22 cellular contexts compared by ENCODE assay signal in the genomic region with DNA sequence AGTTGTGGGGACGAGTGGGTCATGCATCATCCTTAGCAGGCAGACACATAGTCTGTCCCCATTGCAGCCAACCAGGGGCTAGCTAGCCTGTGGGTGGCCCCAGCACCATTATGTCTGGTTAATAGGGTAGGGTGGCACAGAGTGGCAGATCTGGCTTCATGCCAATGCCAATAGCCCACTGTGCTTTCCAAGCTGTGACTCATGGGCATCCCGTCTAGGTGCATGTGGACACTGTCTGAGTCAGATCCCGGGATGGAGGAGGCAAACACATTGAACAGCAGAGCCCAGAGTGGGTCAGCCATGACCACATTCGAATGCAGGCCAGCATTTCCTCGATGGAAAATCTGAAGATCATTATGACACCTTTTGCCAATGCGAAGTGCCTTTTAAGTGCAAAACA. TPM values are rescaled to one million over a fixed set of nuclear protein-coding genes. Genes with fewer than 3 reads are reported as not detected.
DNase-seq lines count a peak whose midpoint lies in the region; ATAC-seq, FAIRE-seq and TF ChIP-seq lines count a peak whose summit lies in the region.
"Had no signal": no experiment of that assay in that cellular context is flagged by ENCODE, and none has a peak within 500 bp of the region (broad histone marks: within the 10 kb centered on the region; RNA-seq: fewer than 3 reads in every experiment).

No MANE protein-coding gene starts in this region.

- H3K27ac ChIP-seq in dorsolateral prefrontal cortex, result peak overlapping the region in 3 of 59 donors; percentile 12 to 27 (median 20)
- H3K27ac ChIP-seq in neural cell (ENCODE audit: low read length), result no peak overlapping the region
- H3K27ac ChIP-seq in gastrocnemius medialis, result no peak overlapping the region
- H3K27ac ChIP-seq: brain microvascular endothelial cell, left ventricle myocardium inferior, Peyer's patch had no signal

- H3K36me3 ChIP-seq in neural cell (ENCODE audit: insufficient read depth, low read length) (no peaks in the 10 kb centered on the region), mucosa of descending colon (ENCODE audit: low read depth) (no peaks in the 10 kb centered on the region), gastrocnemius medialis (no peaks in the 10 kb centered on the region)
- H3K36me3 ChIP-seq: brain microvascular endothelial cell, left ventricle myocardium inferior, Peyer's patch had no signal

- TF ChIP-seq RAD21 in neural cell (conservative IDR thresholded peaks at IDR 0.05), result no peak

- H3K4me1 Mint-ChIP-seq in activated CD8-positive, alpha-beta T cell treated with anti-CD3 and anti-CD28 coated beads, Interleukin-2, amount 10 ng/mL, durations not matched to agents 7 days and 5 days (ENCODE audit: low read depth), result peaks cover 6% of the 10 kb centered on the region
- H3K4me1 Mint-ChIP-seq: GM23338 had no signal

- no peaks in the 10 kb centered on the region for H3K9me3 ChIP-seq in neural cell (ENCODE audit: low read length)
- H3K9me3 ChIP-seq in mucosa of descending colon, result no peaks in the 10 kb centered on the region
- H3K9me3 ChIP-seq in gastrocnemius medialis, result no peaks in the 10 kb centered on the region
- H3K9me3 ChIP-seq: left ventricle myocardium inferior, Peyer's patch had no signal

- H3F3A ChIP-seq in neural cell (ENCODE audit: insufficient read depth, low read length, poor library complexity, severe bottlenecking), result no peaks in the 10 kb centered on the region

- in situ Hi-C loops in gastrocnemius medialis (cut with MboI; ENCODE audit: low sequenced_read_pairs in 4 of 4), result no loop called here

- peaks cover 35% of the 10 kb centered on the region for H3K27me3 Mint-ChIP-seq in activated CD8-positive, alpha-beta T cell treated with anti-CD3 and anti-CD28 coated beads, Interleukin-2, amount 10 ng/mL, durations not matched to agents 7 days and 5 days (ENCODE audit: low read depth)

- peaks cover 9% of the 10 kb centered on the region for H3K4me1 ChIP-seq in mucosa of descending colon (ENCODE audit: low read depth)
- peaks cover 6% of the 10 kb centered on the region in 2 donors for H3K4me1 ChIP-seq in gastrocnemius medialis

- ATAC-seq in activated CD8-positive, alpha-beta T cell treated with anti-CD3 and anti-CD28 coated beads, Interleukin-2, amount 10 ng/mL, durations not matched to agents 7 days and 5 days, result no peak
- ATAC-seq in mucosa of descending colon (no peak), gastrocnemius medialis (no peak)
- ATAC-seq: activated CD8-positive, alpha-beta memory T cell treated with anti-CD3 and anti-CD28 coated beads, Interleukin-2, amount 10 ng/mL, durations not matched to agents 7 days and 5 days; GM23338 had no signal

- peaks cover 5% of the 10 kb centered on the region for H3K36me3 Mint-ChIP-seq in activated CD8-positive, alpha-beta T cell treated with anti-CD3 and anti-CD28 coated beads, Interleukin-2, amount 10 ng/mL, durations not matched to agents 7 days and 5 days (ENCODE audit: low read depth)
- H3K36me3 Mint-ChIP-seq: activated CD8-positive, alpha-beta memory T cell treated with anti-CD3 and anti-CD28 coated beads, Interleukin-2, amount 10 ng/mL, durations not matched to agents 7 days and 5 days; activated naive CD8-positive, alpha-beta T cell treated with anti-CD3 and anti-CD28 coated beads, Interleukin-2, amount 10 ng/mL, durations not matched to agents 7 days and 5 days had no signal

- POLR2A ChIA-PET in activated CD8-positive, alpha-beta T cell treated with anti-CD3 and anti-CD28 coated beads, Interleukin-2, amount 10 ng/mL, durations not matched to agents 7 days and 5 days (lab: Charles Lee), result no interaction called here

- no peak overlapping the region for H3K4me2 ChIP-seq in neural cell (ENCODE audit: low read length)
- H3K4me2 ChIP-seq: GM23338 had no signal

- H3K9me2 ChIP-seq in neural cell (ENCODE audit: insufficient read depth, low read length), result no peaks in the 10 kb centered on the region

- no peak for TF ChIP-seq CTCF in dorsolateral prefrontal cortex (IDR thresholded peaks at IDR 0.05 in 54 of 56, conservative IDR thresholded peaks at IDR 0.05 in 2 of 56; ENCODE audit: low read depth in 1 of 56, partially characterized antibody in 56 of 56)
- TF ChIP-seq CTCF in neural cell (IDR thresholded peaks at IDR 0.05; ENCODE audit: poor library complexity, severe bottlenecking), result no peak
- no peak for TF ChIP-seq CTCF in mucosa of descending colon (IDR thresholded peaks at IDR 0.05)
- TF ChIP-seq CTCF in gastrocnemius medialis (IDR thresholded peaks at IDR 0.05 in 4 of 5, conservative IDR thresholded peaks at IDR 0.05 in 1 of 5), result no peak

- no peaks in the 10 kb centered on the region for H4K20me1 ChIP-seq in neural cell (ENCODE audit: insufficient read depth)

- FAIRE-seq in RCC 7860 (lab: Jason Lieb, UNC), result peak; percentile 89
- FAIRE-seq: TTC549 had no signal

- no peaks in the 10 kb centered on the region for H3K9me3 Mint-ChIP-seq in activated CD8-positive, alpha-beta T cell treated with anti-CD3 and anti-CD28 coated beads, Interleukin-2, amount 10 ng/mL, durations not matched to agents 7 days and 5 days (ENCODE audit: insufficient read depth)
- H3K9me3 Mint-ChIP-seq: GM23338 had no signal

- no peak overlapping the region for H3K9ac ChIP-seq in neural cell (ENCODE audit: low read length)

- no peak overlapping the region for H2AFZ ChIP-seq in neural cell (ENCODE audit: low read depth, low read length)
- H2AFZ ChIP-seq: GM23338 had no signal

- no peak for TF ChIP-seq POLR2A in gastrocnemius medialis (IDR thresholded peaks at IDR 0.05)

- peak overlapping the region in 42 of 59 donors; percentile 15 to 71 (median 59) for H3K4me3 ChIP-seq in dorsolateral prefrontal cortex
- H3K4me3 ChIP-seq in neural cell (ENCODE audit: low read length), result peak overlapping the region; percentile 91
- H3K4me3 ChIP-seq in mucosa of descending colon, result no peak overlapping the region
- no peak overlapping the region for H3K4me3 ChIP-seq in gastrocnemius medialis
- H3K4me3 ChIP-seq: GM23338, Peyer's patch had no signal

- no peak overlapping the region for H3K27ac Mint-ChIP-seq in activated CD8-positive, alpha-beta T cell treated with anti-CD3 and anti-CD28 coated beads, Interleukin-2, amount 10 ng/mL, durations not matched to agents 7 days and 5 days
- H3K27ac Mint-ChIP-seq: activated CD8-positive, alpha-beta memory T cell treated with anti-CD3 and anti-CD28 coated beads, Interleukin-2, amount 10 ng/mL, durations not matched to agents 7 days and 5 days; activated naive CD8-positive, alpha-beta T cell treated with anti-CD3 and anti-CD28 coated beads, Interleukin-2, amount 10 ng/mL, durations not matched to agents 7 days and 5 days; GM23338 had no signal

- H3K27me3 ChIP-seq in dorsolateral prefrontal cortex (peaks cover 0 to 50% (median 26%) of the 10 kb centered on the region in 45 donors), neural cell (ENCODE audit: insufficient read depth, low read depth, low read length) (peaks cover 69% of the 10 kb centered on the region), gastrocnemius medialis (peaks cover 3 to 48% (median 31%) of the 10 kb centered on the region in 3 donors)

- intact Hi-C loops in dorsolateral prefrontal cortex (cut with DNase I), result no loop called here
- intact Hi-C loops in mucosa of descending colon (cut with DNase I, micrococcal nuclease), result no loop called here
- intact Hi-C loops in gastrocnemius medialis (cut with DNase I; ENCODE audit: low total_unique reads), result no loop called here

- no peak for TF ChIP-seq EP300 in neural cell (conservative IDR thresholded peaks at IDR 0.05; ENCODE audit: poor library complexity, severe bottlenecking)

- CTCF ChIA-PET in activated CD8-positive, alpha-beta T cell treated with anti-CD3 and anti-CD28 coated beads, Interleukin-2, amount 10 ng/mL, durations not matched to agents 7 days and 5 days (lab: Charles Lee), result no interaction called here

- H3K4me3 Mint-ChIP-seq in activated CD8-positive, alpha-beta T cell treated with anti-CD3 and anti-CD28 coated beads, Interleukin-2, amount 10 ng/mL, durations not matched to agents 7 days and 5 days, result no peak overlapping the region
- H3K4me3 Mint-ChIP-seq: activated CD8-positive, alpha-beta memory T cell treated with anti-CD3 and anti-CD28 coated beads, Interleukin-2, amount 10 ng/mL, durations not matched to agents 7 days and 5 days; activated naive CD8-positive, alpha-beta T cell treated with anti-CD3 and anti-CD28 coated beads, Interleukin-2, amount 10 ng/mL, durations not matched to agents 7 days and 5 days; GM23338 had no signal

- no peaks in the 10 kb centered on the region for H3K79me2 ChIP-seq in neural cell (replicated peaks; ENCODE audit: insufficient read depth, low read length)

- DNase-seq in DMS53 treated with DMSO at 0.1 percent for 48 hours (lab: John Stamatoyannopoulos, UW; ENCODE audit: unreplicated experiment) (peak; percentile 29), RCC 7860 (ENCODE audit: low spot score) (peak; percentile 81), dorsolateral prefrontal cortex (peak in 2 of 10 donors; percentile 12 to 46), mucosa of descending colon (no peak), gastrocnemius medialis (no peak)
- DNase-seq in activated CD8-positive, alpha-beta T cell treated with anti-CD3 and anti-CD28 coated beads, Interleukin-2, amount 10 ng/mL, durations not matched to agents 7 days and 5 days, result no peak
- no peak for DNase-seq in stimulated activated CD4-positive, alpha-beta T cell treated with anti-CD3 and anti-CD28 coated beads, Interleukin-4, amount 100 ng/mL, for 1 hour
- DNase-seq: activated CD4-positive, alpha-beta T cell treated with anti-CD3 and anti-CD28 coated beads for 4 hours; activated CD8-positive, alpha-beta memory T cell treated with anti-CD3 and anti-CD28 coated beads, Interleukin-2, amount 10 ng/mL, durations not matched to agents 7 days and 5 days; activated naive CD8-positive, alpha-beta T cell treated with anti-CD3 and anti-CD28 coated beads, Interleukin-2, amount 10 ng/mL, durations not matched to agents 7 days and 5 days; brain microvascular endothelial cell; cortex of kidney; EL; erythroblast; left ventricle myocardium inferior; NCI-H1694; NCI-H82; Peyer's patch had no signal

TF ChIP-seq in neural cell, 6 proteins besides CTCF, POLR2A, EP300 and RAD21 (continues in another document):
- no peak for TF ChIP-seq SMC3 (conservative IDR thresholded peaks at IDR 0.05; ENCODE audit: poor library complexity)
- TF ChIP-seq POLR2AphosphoS5 (IDR thresholded peaks at IDR 0.05), result no peak
- no peak for TF ChIP-seq MXI1 (conservative IDR thresholded peaks at IDR 0.05; ENCODE audit: poor library complexity, severe bottlenecking)
- no peak for TF ChIP-seq EZH2 (IDR thresholded peaks at IDR 0.05; ENCODE audit: borderline replicate concordance, insufficient read depth, low read length, poor library complexity, severe bottlenecking)
- no peak for TF ChIP-seq TAF1 (IDR thresholded peaks at IDR 0.05; ENCODE audit: low read depth)

RNA-seq across cellular contexts. Expression of a gene that starts 2.5 kb away (rescaled TPM):
- total RNA-seq in dorsolateral prefrontal cortex (10 to 100 TPM in 115 of 120 experiments, 1 to 10 TPM in 5; 4.8 to 64.5 (median 28.3) TPM), mucosa of descending colon (1 to 10 TPM in 1 of 3 donors, under 1 TPM in 2; 0.20 to 1.6 (median 0.24) TPM), gastrocnemius medialis (under 1 TPM in 2 of 4 donors, not detected in 2; 0.13 to 0.20 TPM)
- 0.36 and 3.0 TPM in 2 replicates for polyA plus RNA-seq in neural cell
- 2.9 and 3.7 TPM in 2 replicates for polyA minus RNA-seq in neural cell
- not detected for total RNA-seq in activated CD8-positive, alpha-beta T cell treated with anti-CD3 and anti-CD28 coated beads, Interleukin-2, amount 10 ng/mL, durations not matched to agents 7 days and 5 days
- total RNA-seq: activated CD8-positive, alpha-beta memory T cell treated with anti-CD3 and anti-CD28 coated beads, Interleukin-2, amount 10 ng/mL, durations not matched to agents 7 days and 5 days; pulmonary artery endothelial cell had no signal

Comparison
In these comparisons a context has a peak if more than half of its experiments do, and no peak if none do; other contexts are left out.
1. DNase-seq: peak in DMS53 treated with DMSO at 0.1 percent for 48 hours (single experiment) and RCC 7860 (single experiment); none in activated CD8-positive, alpha-beta T cell treated with anti-CD3 and anti-CD28 coated beads, Interleukin-2, amount 10 ng/mL, durations not matched to agents 7 days and 5 days (single experiment), mucosa of descending colon (0 of 3), gastrocnemius medialis (0 of 2) and stimulated activated CD4-positive, alpha-beta T cell treated with anti-CD3 and anti-CD28 coated beads, Interleukin-4, amount 100 ng/mL, for 1 hour (single experiment).
2. H3K4me3 ChIP-seq: peak in dorsolateral prefrontal cortex (42 of 59) and neural cell (single experiment); none in mucosa of descending colon (single experiment) and gastrocnemius medialis (0 of 4).